Comparison of ENCODE assay signal across 32 cellular contexts in the genomic region with DNA sequence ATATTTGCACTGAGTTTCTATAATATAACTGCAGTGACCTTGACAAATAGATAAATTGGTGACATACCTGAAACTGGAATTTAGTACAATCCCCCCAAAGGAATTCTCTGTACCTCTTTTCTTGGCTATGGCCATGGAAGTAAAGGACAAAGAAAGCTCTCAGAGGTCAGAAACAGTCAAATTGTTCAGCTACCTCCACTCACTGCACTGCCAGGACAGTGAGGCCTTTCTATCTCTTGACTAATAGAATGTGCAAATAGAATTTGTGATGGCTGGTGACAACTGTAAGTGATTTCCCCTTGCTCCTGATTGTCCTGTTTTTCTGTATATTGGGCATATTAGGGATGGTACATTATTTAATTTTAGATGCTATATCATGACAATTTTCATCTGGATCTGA.
"Had no signal": no experiment of that assay in that cellular context is flagged by ENCODE, and none has a peak within 500 bp of the region (broad histone marks: within the 10 kb centered on the region; RNA-seq: fewer than 3 reads in every experiment).

No MANE protein-coding gene starts in this region.

- H3K4me3 ChIP-seq: adrenal gland, ascending aorta, body of pancreas, breast epithelium, cardiac muscle cell had no signal

- H3K27ac ChIP-seq: adrenal gland, ascending aorta, body of pancreas, brain microvascular endothelial cell, cardiac muscle cell had no signal

- DNase-seq: activated effector memory CD4-positive, alpha-beta T cell treated with anti-CD3 and anti-CD28 coated beads, Interleukin-2, amount 50 U/mL, for 16 hours; activated effector memory CD4-positive, alpha-beta T cell treated with Interleukin-2 at 50 U/mL for 16 hours; activated gamma-delta T cell; activated gamma-delta T cell treated with Interleukin-2 at 50 U/mL for 16 hours; activated naive CD4-positive, alpha-beta T cell; activated naive CD4-positive, alpha-beta T cell treated with anti-CD3 and anti-CD28 coated beads for 36 hours; activated naive CD4-positive, alpha-beta T cell treated with anti-CD3 and anti-CD28 coated beads, Interleukin-2, amount 10 ng/mL, durations not matched to agents 7 days and 5 days; activated naive CD4-positive, alpha-beta T cell treated with anti-CD3 and anti-CD28 coated beads, Interleukin-2, amount 50 U/mL, for 16 hours; activated naive CD4-positive, alpha-beta T cell treated with Interleukin-2 at 50 U/mL for 16 hours; activated naive CD8-positive, alpha-beta T cell treated with anti-CD3 and anti-CD28 coated beads for 36 hours; activated naive CD8-positive, alpha-beta T cell treated with anti-CD3 and anti-CD28 coated beads, Interleukin-2, amount 10 ng/mL, durations not matched to agents 7 days and 5 days; activated naive CD8-positive, alpha-beta T cell treated with anti-CD3 and anti-CD28 coated beads, Interleukin-2, amount 50 U/mL, for 24 hours; activated T-cell treated with anti-CD3 and anti-CD28 coated beads, Interleukin-2, amount 50 U/mL, for 1 hour; activated T-cell treated with anti-CD3 and anti-CD28 coated beads, Interleukin-2, amount 50 U/mL, for 24 hours; activated T-cell treated with anti-CD3 and anti-CD28 coated beads, Interleukin-2, amount 50 U/mL, for 4 hours; activated T-cell treated with anti-CD3 and anti-CD28 coated beads, Interleukin-2, amount 50 U/mL, for 48 hours; activated T-cell treated with anti-CD3 and anti-CD28 coated beads, Interleukin-2, amount 50 U/mL, for 72 hours; adrenal gland; amniotic stem cell; amygdala; anterior cingulate cortex; aorta; body of pancreas; brain microvascular endothelial cell; caudate nucleus; central memory CD4-positive, alpha-beta T cell; cerebellar nuclear complex had no signal

- H3K27me3 ChIP-seq: adrenal gland, ascending aorta, body of pancreas, brain microvascular endothelial cell, breast epithelium, cardiac muscle cell had no signal

- ATAC-seq: activated naive CD4-positive, alpha-beta T cell treated with anti-CD3 and anti-CD28 coated beads, Interleukin-2, amount 50 U/mL, for 72 hours; activated naive CD8-positive, alpha-beta T cell treated with anti-CD3 and anti-CD28 coated beads, Interleukin-2, amount 50 U/mL, for 24 hours; activated T-cell treated with anti-CD3 and anti-CD28 coated beads, Interleukin-2, amount 50 U/mL, for 4 hours; activated T-cell treated with anti-CD3 and anti-CD28 coated beads, Interleukin-2, amount 50 U/mL, for 72 hours; activated T-helper 17 cell treated with anti-CD3 and anti-CD28 coated beads, Interleukin-2, amount 50 U/mL, for 72 hours; body of pancreas had no signal

- H3K9me3 ChIP-seq: adrenal gland, ascending aorta, body of pancreas, breast epithelium had no signal

- H3K4me1 ChIP-seq: ascending aorta, body of pancreas, breast epithelium had no signal

- H3K36me3 ChIP-seq: adrenal gland, ascending aorta, brain microvascular endothelial cell, breast epithelium, cardiac muscle cell had no signal
